Comparison of ENCODE assay signal across 15 cellular contexts in the genomic region with DNA sequence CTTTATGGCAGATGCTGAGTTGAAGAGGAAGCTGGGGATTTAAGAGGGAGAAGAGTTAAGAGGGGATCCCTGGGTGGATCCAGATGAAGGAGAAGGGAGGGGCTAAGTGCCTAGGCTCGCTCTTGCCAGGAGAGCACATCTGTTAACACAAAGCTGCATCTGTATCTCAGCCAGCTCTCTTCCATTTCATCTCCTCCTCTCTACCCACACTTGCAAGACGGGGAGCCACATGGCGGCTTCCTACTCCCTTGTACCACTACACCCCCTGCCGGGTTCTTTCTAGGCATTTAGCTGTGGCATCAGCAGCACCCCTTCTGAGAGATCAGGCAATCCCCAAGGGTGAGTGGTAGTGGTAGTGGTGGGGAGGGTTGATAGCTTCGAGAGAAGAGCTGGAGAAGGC.
DNase-seq lines count a peak whose midpoint lies in the region; ATAC-seq and TF ChIP-seq lines count a peak whose summit lies in the region.
"Had no signal": no experiment of that assay in that cellular context is flagged by ENCODE, and none has a peak within 500 bp of the region (broad histone marks: within the 10 kb centered on the region; RNA-seq: fewer than 3 reads in every experiment).

No MANE protein-coding gene starts in this region.

- no peak for ATAC-seq in stimulated activated memory B cell treated with anti-CD40 and anti-IgM and Interleukin-4, amounts not matched to agents 10 μg/mL and 1 μg/mL and 100 μg/mL, for 72 hours
- ATAC-seq: HCT116 had no signal

- H3K4me1 ChIP-seq in SJCRH30, result peaks cover 54% of the 10 kb centered on the region
- H3K4me1 ChIP-seq: BLaER1, Caco-2 had no signal

- no peaks in the 10 kb centered on the region for H3K9me3 Mint-ChIP-seq in nephron
- H3K9me3 Mint-ChIP-seq in stimulated activated memory B cell treated with anti-CD40 and anti-IgM and Interleukin-4, amounts not matched to agents 10 μg/mL and 1 μg/mL and 100 μg/mL, for 72 hours, result no peaks in the 10 kb centered on the region
- H3K9me3 Mint-ChIP-seq: CD8-positive, alpha-beta memory T cell had no signal

- TF ChIP-seq CTCF in nephron (IDR thresholded peaks at IDR 0.05; ENCODE audit: unreplicated experiment in 3 of 3), result no peak

- no peaks in the 10 kb centered on the region for H3K9me3 ChIP-seq in SJCRH30 (replicated peaks)
- H3K9me3 ChIP-seq: BLaER1, Caco-2 had no signal

- H3K27ac Mint-ChIP-seq in nephron, result peak overlapping the region; percentile 3 to 17 (median 10)
- H3K27ac Mint-ChIP-seq in stimulated activated memory B cell treated with anti-CD40 and anti-IgM and Interleukin-4, amounts not matched to agents 10 μg/mL and 1 μg/mL and 100 μg/mL, for 72 hours, result no peak overlapping the region

- H3K4me3 Mint-ChIP-seq in nephron, result peak overlapping the region in 1 of 3 experiments; percentile 50
- H3K4me3 Mint-ChIP-seq in stimulated activated memory B cell treated with anti-CD40 and anti-IgM and Interleukin-4, amounts not matched to agents 10 μg/mL and 1 μg/mL and 100 μg/mL, for 72 hours, result no peak overlapping the region
- H3K4me3 Mint-ChIP-seq: CD8-positive, alpha-beta memory T cell had no signal

- DNase-seq in DMS 273 (lab: John Stamatoyannopoulos, UW; ENCODE audit: unreplicated experiment), result peak; percentile 44
- no peak for DNase-seq in DMS 273 treated with DMSO at 0.1 percent for 48 hours (lab: John Stamatoyannopoulos, UW)
- peak; percentile 81 to 93 for DNase-seq in NCI-H524 (lab: John Stamatoyannopoulos, UW)
- DNase-seq in SJCRH30, result peak; percentile 38 to 62
- DNase-seq in T-helper 2 cell, result no peak
- DNase-seq in NCI-H2081 (lab: John Stamatoyannopoulos, UW), result no peak
- DNase-seq: AML-193; Caco-2; CD8-positive, alpha-beta memory T cell had no signal

- H3K36me3 ChIP-seq in SJCRH30, result no peaks in the 10 kb centered on the region
- H3K36me3 ChIP-seq: BLaER1 had no signal

- no peaks in the 10 kb centered on the region for H3K27me3 Mint-ChIP-seq in nephron (ENCODE audit: low read depth)
- H3K27me3 Mint-ChIP-seq in stimulated activated memory B cell treated with anti-CD40 and anti-IgM and Interleukin-4, amounts not matched to agents 10 μg/mL and 1 μg/mL and 100 μg/mL, for 72 hours, result peaks cover 19% of the 10 kb centered on the region

- H3K4me3 ChIP-seq in SJCRH30, result peak overlapping the region; percentile 10
- H3K4me3 ChIP-seq: BLaER1, GM12878 had no signal

- H3K27me3 ChIP-seq in SJCRH30, result no peaks in the 10 kb centered on the region

- peak overlapping the region; percentile 83 for H3K27ac ChIP-seq in SJCRH30
- H3K27ac ChIP-seq: 22Rv1, BLaER1 had no signal

- no peaks in the 10 kb centered on the region for H3K36me3 Mint-ChIP-seq in nephron (ENCODE audit: low read depth)
- H3K36me3 Mint-ChIP-seq in stimulated activated memory B cell treated with anti-CD40 and anti-IgM and Interleukin-4, amounts not matched to agents 10 μg/mL and 1 μg/mL and 100 μg/mL, for 72 hours, result no peaks in the 10 kb centered on the region
- H3K36me3 Mint-ChIP-seq: CD8-positive, alpha-beta memory T cell had no signal

- peaks cover 53% of the 10 kb centered on the region for H3K4me1 Mint-ChIP-seq in nephron
- H3K4me1 Mint-ChIP-seq in stimulated activated memory B cell treated with anti-CD40 and anti-IgM and Interleukin-4, amounts not matched to agents 10 μg/mL and 1 μg/mL and 100 μg/mL, for 72 hours, result no peaks in the 10 kb centered on the region
- H3K4me1 Mint-ChIP-seq: CD8-positive, alpha-beta memory T cell had no signal

Comparison
In these comparisons a context has a peak if more than half of its experiments do, and no peak if none do; other contexts are left out.
1. DNase-seq: peak in DMS 273 (single experiment), NCI-H524 (2 of 2) and SJCRH30 (2 of 2); none in DMS 273 treated with DMSO at 0.1 percent for 48 hours (single experiment), T-helper 2 cell (0 of 5) and NCI-H2081 (0 of 2).